ENCODE assay signal across 30 cellular contexts in the genomic region with DNA sequence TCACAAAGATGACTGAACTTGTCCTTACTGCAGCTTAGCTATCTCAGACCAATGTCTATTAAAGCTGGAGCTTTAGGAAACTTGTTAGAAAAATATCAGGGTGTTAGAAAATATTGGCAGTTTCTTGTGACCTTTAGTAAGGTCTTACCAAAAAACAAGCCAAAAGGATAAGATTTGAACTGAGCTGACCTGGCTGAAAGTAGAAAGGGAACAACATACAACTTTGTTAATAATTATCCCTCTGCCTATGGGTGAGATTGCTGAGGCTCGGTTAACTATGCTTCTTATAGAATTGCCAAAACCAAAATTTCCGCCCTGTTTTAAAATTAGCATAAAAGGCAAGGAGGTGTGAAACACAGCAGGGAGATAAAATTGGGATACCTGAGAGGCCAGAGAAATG.
DNase-seq lines count a peak whose midpoint lies in the region; ATAC-seq, FAIRE-seq and TF ChIP-seq lines count a peak whose summit lies in the region.
"Had no signal": no experiment of that assay in that cellular context is flagged by ENCODE, and none has a peak within 500 bp of the region (broad histone marks: within the 10 kb centered on the region; RNA-seq: fewer than 3 reads in every experiment).

No MANE protein-coding gene starts in this region.

- H3K4me1 ChIP-seq in HepG2 (ENCODE audit: insufficient read depth, low read length), result peaks cover 9% of the 10 kb centered on the region
- peaks cover 0 to 9% (median 0%) of the 10 kb centered on the region in 4 donors for H3K4me1 ChIP-seq in right lobe of liver
- H3K4me1 ChIP-seq: A549; BE2C; BLaER1; BLaER1 treated with 17β-estradiol and CSF1 and Interleukin-3, amounts not matched to agents 10 nM and 100 nM; Caco-2 had no signal

- H3K4me2 ChIP-seq in HepG2 (ENCODE audit: low read depth, low read length), result no peak overlapping the region
- H3K4me2 ChIP-seq: A549; BLaER1; BLaER1 treated with 17β-estradiol and CSF1 and Interleukin-3, amounts not matched to agents 10 nM and 100 nM had no signal

- no peak overlapping the region for H3K4me3 ChIP-seq in HepG2 (replicated peaks in 1 of 3; ENCODE audit: insufficient read depth in 1 of 3, low read depth in 2 of 3, low read length in 3 of 3)
- H3K4me3 ChIP-seq in right lobe of liver, result no peak overlapping the region
- H3K4me3 ChIP-seq: A549; BLaER1; BLaER1 treated with 17β-estradiol and CSF1 and Interleukin-3, amounts not matched to agents 10 nM and 100 nM had no signal

- TF ChIP-seq CTCF in HepG2 (CRISPR knock-in tag; IDR thresholded peaks at IDR 0.05) (no peak), right lobe of liver (IDR thresholded peaks at IDR 0.05) (no peak)

- H3K27me3 ChIP-seq in HepG2 (ENCODE audit: control insufficient read depth in 1 of 2, insufficient read depth in 2 of 2, low read length in 2 of 2) (no peaks in the 10 kb centered on the region; a peak in 1 of 5 replicates), right lobe of liver (no peaks in the 10 kb centered on the region)
- H3K27me3 ChIP-seq: BE2C; BLaER1; BLaER1 treated with 17β-estradiol and CSF1 and Interleukin-3, amounts not matched to agents 10 nM and 100 nM had no signal

- no peak for TF ChIP-seq RAD21 in HepG2 (CRISPR knock-in tag; IDR thresholded peaks at IDR 0.05)

- H3K9me3 ChIP-seq in HepG2 (ENCODE audit: low read length) (peaks cover 42% of the 10 kb centered on the region), right lobe of liver (peaks cover 0 to 7% (median under 1%) of the 10 kb centered on the region in 4 donors)
- H3K9me3 ChIP-seq: BE2C had no signal

- in situ Hi-C loops in HepG2 (cut with HindIII; ENCODE audit: extremely low pct_ligation_motif_present, low pct_unique_long_range_greater_than_20kb), result no loop called here

- ATAC-seq in HepG2, result peak; percentile 64
- ATAC-seq in right lobe of liver, result peak; percentile 44 to 91 (median 68)
- ATAC-seq in HG03342 (IDR thresholded peaks at IDR 0.05; ENCODE audit: unreplicated experiment), result no peak
- ATAC-seq: A549; CD8-positive, alpha-beta T cell had no signal

- no peak for FAIRE-seq in HepG2 (lab: Jason Lieb, UNC)
- FAIRE-seq: A204.1, A549, D721Med had no signal

- 4% methylated on average over 2 of the region's 2 CpGs for WGBS in HepG2 (ENCODE audit: low lambda C conversion rate)
- 35% methylated on average over 2 of the region's 2 CpGs for WGBS in right lobe of liver (ENCODE audit: insufficient coverage, low coverage, low lambda C conversion rate, missing lambda C conversion rate)

- POLR2A ChIA-PET in HepG2 (lab: Yijun Ruan, JAX), result interaction anchor here (0.8 kb wide), 1 partner anchor 16 kb away, joined by 3 read pairs; no protein-coding TSS in a partner anchor

- TF ChIP-seq POLR2A in HepG2 (IDR thresholded peaks at IDR 0.05; ENCODE audit: insufficient read depth in 1 of 2, low read depth in 2 of 2, low read length in 2 of 2), result no peak
- TF ChIP-seq POLR2A in right lobe of liver (IDR thresholded peaks at IDR 0.05), result no peak

- no peak for TF ChIP-seq EP300 in HepG2 (IDR thresholded peaks at IDR 0.05; ENCODE audit: low read depth in 2 of 2, low read length in 2 of 2)
- no peak for TF ChIP-seq EP300 in HepG2 (CRISPR knock-in tag; IDR thresholded peaks at IDR 0.05; ENCODE audit: borderline replicate concordance)

- CTCF ChIA-PET in HepG2 (lab: Yijun Ruan, JAX; ENCODE audit: low intra/inter-chr PET ratio, low total read pairs), result no interaction called here

- BruUV-seq in HepG2 (replicated peaks; lab: Mats Ljungman, UMichigan), result no TSS peak

- no peak overlapping the region for H3K9ac ChIP-seq in HepG2 (ENCODE audit: insufficient read depth, low read depth, low read length)
- H3K9ac ChIP-seq: BLaER1; BLaER1 treated with 17β-estradiol and CSF1 and Interleukin-3, amounts not matched to agents 10 nM and 100 nM had no signal

- H3K79me2 ChIP-seq in HepG2 (ENCODE audit: insufficient read depth, low read length), result no peaks in the 10 kb centered on the region

- intact Hi-C loops in HepG2 (cut with micrococcal nuclease; ENCODE audit: unreplicated experiment) (no loop called here), right lobe of liver (cut with DNase I) (no loop called here)

- H3K27ac ChIP-seq in HepG2 (ENCODE audit: extremely low read length, insufficient read depth, low read length) (no peak overlapping the region), right lobe of liver (no peak overlapping the region)
- H3K27ac ChIP-seq: 22Rv1; A549; BLaER1; BLaER1 treated with 17β-estradiol and CSF1 and Interleukin-3, amounts not matched to agents 10 nM and 100 nM; C4-2B had no signal

- no peak for DNase-seq in HepG2 (ENCODE audit: low spot score)
- DNase-seq in right lobe of liver, result no peak
- DNase-seq in DMS79 (lab: John Stamatoyannopoulos, UW), result no peak
- DNase-seq: 8988T; ACHN; AML-193; BE2C; C1 segment of cervical spinal cord; Caco-2; Calu3; CD4-positive, alpha-beta memory T cell; CD4-positive, alpha-beta T cell; CD4-positive, CD25-positive, alpha-beta regulatory T cell; CD8-positive, alpha-beta memory T cell; CD8-positive, alpha-beta T cell; COR-L47; DMS 273 treated with DMSO at 0.1 percent for 48 hours; DMS153; DMS53; DMS79 treated with DMSO at 0.1 percent for 48 hours; DND-41; EL had no signal

- H2AFZ ChIP-seq in HepG2 (ENCODE audit: low read length), result no peak overlapping the region

- no peaks in the 10 kb centered on the region for H3K36me3 ChIP-seq in HepG2 (replicated peaks in 1 of 2; ENCODE audit: control insufficient read depth in 1 of 2, insufficient read depth in 2 of 2, low read length in 2 of 2)
- no peaks in the 10 kb centered on the region for H3K36me3 ChIP-seq in right lobe of liver
- H3K36me3 ChIP-seq: BE2C; BLaER1; BLaER1 treated with 17β-estradiol and CSF1 and Interleukin-3, amounts not matched to agents 10 nM and 100 nM had no signal

- H4K20me1 ChIP-seq in HepG2 (ENCODE audit: insufficient read depth, low read length), result no peaks in the 10 kb centered on the region
- H4K20me1 ChIP-seq: BLaER1; BLaER1 treated with 17β-estradiol and CSF1 and Interleukin-3, amounts not matched to agents 10 nM and 100 nM had no signal

TF ChIP-seq in HepG2, 621 proteins besides CTCF, POLR2A, EP300 and RAD21 (continues in another document):
- TF ChIP-seq, protein P1, sequence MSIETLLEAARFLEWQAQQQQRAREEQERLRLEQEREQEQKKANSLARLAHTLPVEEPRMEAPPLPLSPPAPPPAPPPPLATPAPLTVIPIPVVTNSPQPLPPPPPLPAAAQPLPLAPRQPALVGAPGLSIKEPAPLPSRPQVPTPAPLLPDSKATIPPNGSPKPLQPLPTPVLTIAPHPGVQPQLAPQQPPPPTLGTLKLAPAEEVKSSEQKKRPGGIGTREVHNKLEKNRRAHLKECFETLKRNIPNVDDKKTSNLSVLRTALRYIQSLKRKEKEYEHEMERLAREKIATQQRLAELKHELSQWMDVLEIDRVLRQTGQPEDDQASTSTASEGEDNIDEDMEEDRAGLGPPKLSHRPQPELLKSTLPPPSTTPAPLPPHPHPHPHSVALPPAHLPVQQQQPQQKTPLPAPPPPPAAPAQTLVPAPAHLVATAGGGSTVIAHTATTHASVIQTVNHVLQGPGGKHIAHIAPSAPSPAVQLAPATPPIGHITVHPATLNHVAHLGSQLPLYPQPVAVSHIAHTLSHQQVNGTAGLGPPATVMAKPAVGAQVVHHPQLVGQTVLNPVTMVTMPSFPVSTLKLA (IDR thresholded peaks at IDR 0.05), result no peak
- TF ChIP-seq ZNF232 (CRISPR knock-in tag; IDR thresholded peaks at IDR 0.05; ENCODE audit: borderline replicate concordance) (no peak), MTF1 (CRISPR knock-in tag; IDR thresholded peaks at IDR 0.05) (no peak), ZNF496 (CRISPR knock-in tag; IDR thresholded peaks at IDR 0.05; ENCODE audit: insufficient replicate concordance) (no peak), SP2 (CRISPR knock-in tag; IDR thresholded peaks at IDR 0.05) (no peak), RBM22 (optimal IDR thresholded peaks at IDR 0.05; ENCODE audit: low read length) (no peak), PHF20 (CRISPR knock-in tag; IDR thresholded peaks at IDR 0.05) (no peak), ZMYM3 (CRISPR knock-in tag; IDR thresholded peaks at IDR 0.05) (no peak), PAXIP1 (CRISPR knock-in tag; conservative IDR thresholded peaks at IDR 0.05) (no peak)
